ENCODE assay signal across 2 cellular contexts in the genomic region with DNA sequence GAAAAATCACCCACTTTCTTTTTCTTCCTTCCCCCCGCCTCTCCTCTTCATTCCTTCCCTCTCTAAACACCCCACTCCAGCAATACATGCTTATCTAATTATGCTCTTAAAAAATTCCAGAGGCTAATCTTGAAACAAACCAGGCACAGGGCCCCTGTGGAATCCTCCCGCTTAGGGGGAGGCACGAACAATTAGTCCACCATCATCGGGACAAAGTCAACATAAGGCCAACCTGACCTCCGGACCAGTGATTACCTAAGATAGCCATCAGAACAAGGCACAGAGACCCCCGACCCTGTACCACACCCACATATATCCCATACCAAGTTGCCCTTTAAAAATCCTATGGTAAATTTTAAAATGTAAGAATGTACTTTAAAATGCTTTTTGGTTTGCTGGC.
TF ChIP-seq lines count a peak whose summit lies in the region.

No MANE protein-coding gene starts in this region.

TF ChIP-seq in SK-N-SH, 30 proteins besides CTCF, POLR2A, EP300 and RAD21 (continues in another document):
- TF ChIP-seq, protein P1, sequence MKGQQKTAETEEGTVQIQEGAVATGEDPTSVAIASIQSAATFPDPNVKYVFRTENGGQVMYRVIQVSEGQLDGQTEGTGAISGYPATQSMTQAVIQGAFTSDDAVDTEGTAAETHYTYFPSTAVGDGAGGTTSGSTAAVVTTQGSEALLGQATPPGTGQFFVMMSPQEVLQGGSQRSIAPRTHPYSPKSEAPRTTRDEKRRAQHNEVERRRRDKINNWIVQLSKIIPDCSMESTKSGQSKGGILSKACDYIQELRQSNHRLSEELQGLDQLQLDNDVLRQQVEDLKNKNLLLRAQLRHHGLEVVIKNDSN (IDR thresholded peaks at IDR 0.05; ENCODE audit: borderline replicate concordance, low read depth): no peak
- TF ChIP-seq TEAD4 (IDR thresholded peaks at IDR 0.05; ENCODE audit: borderline replicate concordance, insufficient read depth): peak; percentile 30; the same call in 1 of the 2 replicates
- TF ChIP-seq SMC3 (IDR thresholded peaks at IDR 0.05; ENCODE audit: low read depth, low read length): no peak
- peak; percentile 80 for TF ChIP-seq CHD2 (IDR thresholded peaks at IDR 0.05; ENCODE audit: low read length, partially characterized antibody)
- TF ChIP-seq GABPA (IDR thresholded peaks at IDR 0.05; ENCODE audit: low read depth): no peak
- TF ChIP-seq NFIC (IDR thresholded peaks at IDR 0.05; ENCODE audit: borderline replicate concordance): no peak
- TF ChIP-seq, protein P2, sequence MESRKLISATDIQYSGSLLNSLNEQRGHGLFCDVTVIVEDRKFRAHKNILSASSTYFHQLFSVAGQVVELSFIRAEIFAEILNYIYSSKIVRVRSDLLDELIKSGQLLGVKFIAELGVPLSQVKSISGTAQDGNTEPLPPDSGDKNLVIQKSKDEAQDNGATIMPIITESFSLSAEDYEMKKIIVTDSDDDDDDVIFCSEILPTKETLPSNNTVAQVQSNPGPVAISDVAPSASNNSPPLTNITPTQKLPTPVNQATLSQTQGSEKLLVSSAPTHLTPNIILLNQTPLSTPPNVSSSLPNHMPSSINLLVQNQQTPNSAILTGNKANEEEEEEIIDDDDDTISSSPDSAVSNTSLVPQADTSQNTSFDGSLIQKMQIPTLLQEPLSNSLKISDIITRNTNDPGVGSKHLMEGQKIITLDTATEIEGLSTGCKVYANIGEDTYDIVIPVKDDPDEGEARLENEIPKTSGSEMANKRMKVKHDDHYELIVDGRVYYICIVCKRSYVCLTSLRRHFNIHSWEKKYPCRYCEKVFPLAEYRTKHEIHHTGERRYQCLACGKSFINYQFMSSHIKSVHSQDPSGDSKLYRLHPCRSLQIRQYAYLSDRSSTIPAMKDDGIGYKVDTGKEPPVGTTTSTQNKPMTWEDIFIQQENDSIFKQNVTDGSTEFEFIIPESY (IDR thresholded peaks at IDR 0.05; ENCODE audit: borderline replicate concordance, low read depth): no peak
- TF ChIP-seq, protein P3, sequence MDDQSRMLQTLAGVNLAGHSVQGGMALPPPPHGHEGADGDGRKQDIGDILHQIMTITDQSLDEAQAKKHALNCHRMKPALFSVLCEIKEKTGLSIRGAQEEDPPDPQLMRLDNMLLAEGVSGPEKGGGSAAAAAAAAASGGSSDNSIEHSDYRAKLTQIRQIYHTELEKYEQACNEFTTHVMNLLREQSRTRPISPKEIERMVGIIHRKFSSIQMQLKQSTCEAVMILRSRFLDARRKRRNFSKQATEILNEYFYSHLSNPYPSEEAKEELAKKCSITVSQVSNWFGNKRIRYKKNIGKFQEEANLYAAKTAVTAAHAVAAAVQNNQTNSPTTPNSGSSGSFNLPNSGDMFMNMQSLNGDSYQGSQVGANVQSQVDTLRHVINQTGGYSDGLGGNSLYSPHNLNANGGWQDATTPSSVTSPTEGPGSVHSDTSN (IDR thresholded peaks at IDR 0.05): peak; percentile 16; the same call in 1 of the 2 replicates
- TF ChIP-seq MXI1 (IDR thresholded peaks at IDR 0.05; ENCODE audit: low read depth, low read length): 0 out of 2 replicates have a peak, but pooled peaks have one; percentile 24
- TF ChIP-seq RFX5 (IDR thresholded peaks at IDR 0.05; ENCODE audit: low read length): no peak
- TF ChIP-seq SIN3A (IDR thresholded peaks at IDR 0.05; ENCODE audit: borderline replicate concordance, low read depth, low read length): no peak
- peak; percentile 69 for TF ChIP-seq GATA2 (CRISPR knock-in tag; IDR thresholded peaks at IDR 0.05)
- no peak for TF ChIP-seq EZH2phosphoT487 (IDR thresholded peaks at IDR 0.05; ENCODE audit: borderline replicate concordance, low read depth)
- TF ChIP-seq RCOR1 (IDR thresholded peaks at IDR 0.05; ENCODE audit: low read length): peak; percentile 94
- TF ChIP-seq, protein P4, sequence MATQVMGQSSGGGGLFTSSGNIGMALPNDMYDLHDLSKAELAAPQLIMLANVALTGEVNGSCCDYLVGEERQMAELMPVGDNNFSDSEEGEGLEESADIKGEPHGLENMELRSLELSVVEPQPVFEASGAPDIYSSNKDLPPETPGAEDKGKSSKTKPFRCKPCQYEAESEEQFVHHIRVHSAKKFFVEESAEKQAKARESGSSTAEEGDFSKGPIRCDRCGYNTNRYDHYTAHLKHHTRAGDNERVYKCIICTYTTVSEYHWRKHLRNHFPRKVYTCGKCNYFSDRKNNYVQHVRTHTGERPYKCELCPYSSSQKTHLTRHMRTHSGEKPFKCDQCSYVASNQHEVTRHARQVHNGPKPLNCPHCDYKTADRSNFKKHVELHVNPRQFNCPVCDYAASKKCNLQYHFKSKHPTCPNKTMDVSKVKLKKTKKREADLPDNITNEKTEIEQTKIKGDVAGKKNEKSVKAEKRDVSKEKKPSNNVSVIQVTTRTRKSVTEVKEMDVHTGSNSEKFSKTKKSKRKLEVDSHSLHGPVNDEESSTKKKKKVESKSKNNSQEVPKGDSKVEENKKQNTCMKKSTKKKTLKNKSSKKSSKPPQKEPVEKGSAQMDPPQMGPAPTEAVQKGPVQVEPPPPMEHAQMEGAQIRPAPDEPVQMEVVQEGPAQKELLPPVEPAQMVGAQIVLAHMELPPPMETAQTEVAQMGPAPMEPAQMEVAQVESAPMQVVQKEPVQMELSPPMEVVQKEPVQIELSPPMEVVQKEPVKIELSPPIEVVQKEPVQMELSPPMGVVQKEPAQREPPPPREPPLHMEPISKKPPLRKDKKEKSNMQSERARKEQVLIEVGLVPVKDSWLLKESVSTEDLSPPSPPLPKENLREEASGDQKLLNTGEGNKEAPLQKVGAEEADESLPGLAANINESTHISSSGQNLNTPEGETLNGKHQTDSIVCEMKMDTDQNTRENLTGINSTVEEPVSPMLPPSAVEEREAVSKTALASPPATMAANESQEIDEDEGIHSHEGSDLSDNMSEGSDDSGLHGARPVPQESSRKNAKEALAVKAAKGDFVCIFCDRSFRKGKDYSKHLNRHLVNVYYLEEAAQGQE (IDR thresholded peaks at IDR 0.05; ENCODE audit: low read depth, low read length): no peak
- TF ChIP-seq RXRA (IDR thresholded peaks at IDR 0.05; ENCODE audit: borderline replicate concordance, low read depth): no peak
- TF ChIP-seq YY1 (IDR thresholded peaks at IDR 0.05; ENCODE audit: low read depth): no peak
- no peak for TF ChIP-seq NRF1 (IDR thresholded peaks at IDR 0.05; ENCODE audit: low read depth, low read length)
- no peak for TF ChIP-seq FOXM1 (IDR thresholded peaks at IDR 0.05; ENCODE audit: low read depth)
- TF ChIP-seq POLR2AphosphoS5 (IDR thresholded peaks at IDR 0.05; ENCODE audit: low read depth, low read length): peak; percentile 35; the same call in 1 of the 2 replicates
- TF ChIP-seq FOXJ3 (CRISPR knock-in tag; IDR thresholded peaks at IDR 0.05): no peak
- TF ChIP-seq ELF1 (IDR thresholded peaks at IDR 0.05): no peak
- no peak for TF ChIP-seq JUND (IDR thresholded peaks at IDR 0.05)
- no peak for TF ChIP-seq FOSL2 (IDR thresholded peaks at IDR 0.05; ENCODE audit: borderline replicate concordance, low read depth)
- TF ChIP-seq TCF12 (IDR thresholded peaks at IDR 0.05): peak; percentile 50; the same call in 1 of the 2 replicates
- TF ChIP-seq, protein P5, sequence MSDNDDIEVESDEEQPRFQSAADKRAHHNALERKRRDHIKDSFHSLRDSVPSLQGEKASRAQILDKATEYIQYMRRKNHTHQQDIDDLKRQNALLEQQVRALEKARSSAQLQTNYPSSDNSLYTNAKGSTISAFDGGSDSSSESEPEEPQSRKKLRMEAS (IDR thresholded peaks at IDR 0.05; ENCODE audit: low read depth): no peak

TF ChIP-seq in GM12891, 5 proteins besides CTCF, POLR2A, EP300 and RAD21:
- TF ChIP-seq SPI1 (IDR thresholded peaks at IDR 0.05; ENCODE audit: low read depth, low read length) (no peak), POLR2AphosphoS5 (IDR thresholded peaks at IDR 0.05; ENCODE audit: low read depth, low read length) (no peak), PAX5 (IDR thresholded peaks at IDR 0.05; ENCODE audit: insufficient read depth, low read length, severe bottlenecking) (no peak)
